19 cellular contexts compared by ENCODE assay signal in the genomic region with DNA sequence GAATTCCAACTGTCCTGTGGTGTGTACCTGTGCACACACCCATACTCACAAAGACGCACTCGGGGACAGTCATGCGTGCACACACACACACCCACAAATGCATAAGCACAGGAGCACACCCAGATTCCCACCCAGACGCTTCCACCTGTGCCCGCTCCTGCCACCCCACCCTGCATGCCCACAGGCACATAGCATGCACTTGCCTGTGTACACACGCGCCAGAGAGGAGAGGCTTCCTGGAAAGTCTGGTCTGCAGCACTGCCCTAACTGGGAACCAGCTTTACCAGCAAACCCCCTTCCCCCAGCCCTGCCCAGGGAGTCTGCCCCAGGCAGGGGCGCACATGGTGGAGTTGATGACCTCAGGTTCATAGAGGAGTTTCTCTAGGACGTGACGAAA.
DNase-seq lines count a peak whose midpoint lies in the region; ATAC-seq, FAIRE-seq and TF ChIP-seq lines count a peak whose summit lies in the region.
"Had no signal": no experiment of that assay in that cellular context is flagged by ENCODE, and none has a peak within 500 bp of the region (broad histone marks: within the 10 kb centered on the region; RNA-seq: fewer than 3 reads in every experiment).

No MANE protein-coding gene starts in this region.

- H3K79me2 ChIP-seq in keratinocyte (ENCODE audit: control insufficient read depth, insufficient read depth, low read length), result no peaks in the 10 kb centered on the region

- no peak for FAIRE-seq in keratinocyte (lab: Jason Lieb, UNC)
- FAIRE-seq: A549 had no signal

- no peak overlapping the region for H2AFZ ChIP-seq in keratinocyte (ENCODE audit: control insufficient read depth, low read length)

- intact Hi-C loops in activated B cell treated with CpG ODN at 0.5 μM for 24 hours (cut with micrococcal nuclease) (no loop called here), prostate gland (cut with DNase I) (no loop called here), testis (cut with DNase I; ENCODE audit: low total_unique reads) (no loop called here)

- H3K4me3 ChIP-seq in keratinocyte (ENCODE audit: control insufficient read depth in 2 of 3, extremely low read depth in 1 of 3, insufficient read depth in 2 of 3, low read depth in 1 of 3, low read length in 3 of 3), result no peak overlapping the region
- H3K4me3 ChIP-seq in prostate gland, result no peak overlapping the region
- H3K4me3 ChIP-seq in testis, result no peak overlapping the region
- H3K4me3 ChIP-seq: A549, MG63, SK-N-MC had no signal

- WGBS in prostate gland, result 44% methylated on average over 10 of the region's 10 CpGs
- WGBS in testis, 2 donors, result 90 to 95% methylated on average over 10 of the region's 10 CpGs

- H3K9me3 ChIP-seq in keratinocyte (ENCODE audit: control insufficient read depth, low read depth, low read length), result no peaks in the 10 kb centered on the region
- H3K9me3 ChIP-seq in prostate gland, result no peaks in the 10 kb centered on the region
- no peaks in the 10 kb centered on the region for H3K9me3 ChIP-seq in testis
- H3K9me3 ChIP-seq: Caco-2, MG63 had no signal

- no peaks in the 10 kb centered on the region for H3K36me3 Mint-ChIP-seq in activated B cell treated with CpG ODN at 0.5 μM for 24 hours (ENCODE audit: low read depth)

- H3K27ac ChIP-seq in keratinocyte (ENCODE audit: control insufficient read depth, insufficient read depth, low read length) (no peak overlapping the region), prostate gland (no peak overlapping the region), testis (no peak overlapping the region)
- H3K27ac ChIP-seq: C4-2B, SK-N-MC had no signal

- TF ChIP-seq CTCF in activated B cell treated with CpG ODN at 0.5 μM for 24 hours (IDR thresholded peaks at IDR 0.05) (no peak), keratinocyte (optimal IDR thresholded peaks at IDR 0.05 in 1 of 3, IDR thresholded peaks at IDR 0.05 in 1 of 3, conservative IDR thresholded peaks at IDR 0.05 in 1 of 3; ENCODE audit: extremely low read depth in 1 of 3, insufficient read depth in 2 of 3, low read length in 3 of 3) (no peak), prostate gland (IDR thresholded peaks at IDR 0.05) (no peak), testis (IDR thresholded peaks at IDR 0.05) (no peak)

- CTCF ChIA-PET in activated B cell treated with CpG ODN at 0.5 μM for 24 hours (lab: Charles Lee), result no interaction called here

- peaks cover 8% of the 10 kb centered on the region for H3K4me1 ChIP-seq in keratinocyte (ENCODE audit: control insufficient read depth, extremely low read depth, insufficient read depth, low read length)
- no peaks in the 10 kb centered on the region for H3K4me1 ChIP-seq in prostate gland (replicated peaks)
- no peaks in the 10 kb centered on the region for H3K4me1 ChIP-seq in testis
- H3K4me1 ChIP-seq: A549 had no signal

- H3K9me1 ChIP-seq in keratinocyte (ENCODE audit: control insufficient read depth, extremely low read depth, insufficient read depth, low read length), result no peaks in the 10 kb centered on the region

- H3K9me3 Mint-ChIP-seq in activated B cell treated with CpG ODN at 0.5 μM for 24 hours, result peaks cover 3% of the 10 kb centered on the region

- no peak for ATAC-seq in activated B cell treated with CpG ODN at 0.5 μM for 24 hours (ENCODE audit: low read depth)
- ATAC-seq: Right ventricle myocardium inferior had no signal

- TF ChIP-seq POLR2A in prostate gland (IDR thresholded peaks at IDR 0.05) (no peak), testis (IDR thresholded peaks at IDR 0.05) (no peak)

- dilution Hi-C loops in keratinocyte (cut with MboI; ENCODE audit: extremely low pct_ligation_motif_present, low sequenced_read_pairs), result no loop called here

- H3K27me3 ChIP-seq in keratinocyte (ENCODE audit: control insufficient read depth, extremely low read depth, insufficient read depth, low read length), result peaks cover 76% of the 10 kb centered on the region
- no peaks in the 10 kb centered on the region for H3K27me3 ChIP-seq in prostate gland (replicated peaks; ENCODE audit: insufficient read depth)
- no peaks in the 10 kb centered on the region for H3K27me3 ChIP-seq in testis
- H3K27me3 ChIP-seq: MG63 had no signal

- peaks cover 3% of the 10 kb centered on the region for H3K4me1 Mint-ChIP-seq in activated B cell treated with CpG ODN at 0.5 μM for 24 hours

- DNase-seq in ELF-1 (ENCODE audit: low read depth, low spot score) (peak; percentile 50), activated B cell treated with CpG ODN at 0.5 μM for 24 hours (no peak), keratinocyte (ENCODE audit: low read depth, low spot score) (no peak), prostate gland (ENCODE audit: low spot score) (peak; percentile 36), testis (no peak), NCI-H146 treated with DMSO at 0.1 percent for 48 hours (lab: John Stamatoyannopoulos, UW; ENCODE audit: unreplicated experiment) (no peak), activated gamma-delta T cell treated with Interleukin-2 at 50 U/mL for 16 hours (no peak)
- DNase-seq in activated CD4-positive, alpha-beta T cell treated with anti-CD3 and anti-CD28 coated beads for 1 hour, result no peak
- DNase-seq: Caco-2, DMS153, EL, H7, MG63, NCI-H1105 treated with DMSO at 0.1 percent for 48 hours, NCI-H2029 treated with DMSO at 0.1 percent for 48 hours had no signal

- no peak overlapping the region for H3K9ac ChIP-seq in keratinocyte (ENCODE audit: control insufficient read depth, extremely low read depth, insufficient read depth, low read length)

- H3K36me3 ChIP-seq in keratinocyte (ENCODE audit: control insufficient read depth in 2 of 2, extremely low read depth in 1 of 2, insufficient read depth in 2 of 2, low read length in 2 of 2) (no peaks in the 10 kb centered on the region), prostate gland (no peaks in the 10 kb centered on the region), testis (ENCODE audit: low read depth, missing control alignments) (no peaks in the 10 kb centered on the region)
- H3K36me3 ChIP-seq: MG63 had no signal

- peaks cover 16% of the 10 kb centered on the region for H3K27me3 Mint-ChIP-seq in activated B cell treated with CpG ODN at 0.5 μM for 24 hours

- POLR2A ChIA-PET in activated B cell treated with CpG ODN at 0.5 μM for 24 hours (lab: Charles Lee), result no interaction called here

- peak overlapping the region; percentile 43 for H3K4me2 ChIP-seq in keratinocyte (ENCODE audit: control insufficient read depth, extremely low read depth, insufficient read depth, low read depth, low read length)
- H3K4me2 ChIP-seq: A549 had no signal

- H3K27ac Mint-ChIP-seq in activated B cell treated with CpG ODN at 0.5 μM for 24 hours, result peak overlapping the region; percentile 5

- peaks cover 16% of the 10 kb centered on the region for H4K20me1 ChIP-seq in keratinocyte (ENCODE audit: control insufficient read depth, extremely low read depth, insufficient read depth, low read length)

- H3K4me3 Mint-ChIP-seq in activated B cell treated with CpG ODN at 0.5 μM for 24 hours, result no peak overlapping the region

Comparison
In these comparisons a context has a peak if more than half of its experiments do, and no peak if none do; other contexts are left out.
1. DNase-seq: peak in ELF-1 (single experiment) and prostate gland (single experiment); none in activated B cell treated with CpG ODN at 0.5 μM for 24 hours (single experiment), keratinocyte (single experiment), testis (single experiment), activated CD4-positive, alpha-beta T cell treated with anti-CD3 and anti-CD28 coated beads for 1 hour (single experiment), NCI-H146 treated with DMSO at 0.1 percent for 48 hours (single experiment) and activated gamma-delta T cell treated with Interleukin-2 at 50 U/mL for 16 hours (single experiment).